1 cellular context compared by ENCODE assay signal in the genomic region with DNA sequence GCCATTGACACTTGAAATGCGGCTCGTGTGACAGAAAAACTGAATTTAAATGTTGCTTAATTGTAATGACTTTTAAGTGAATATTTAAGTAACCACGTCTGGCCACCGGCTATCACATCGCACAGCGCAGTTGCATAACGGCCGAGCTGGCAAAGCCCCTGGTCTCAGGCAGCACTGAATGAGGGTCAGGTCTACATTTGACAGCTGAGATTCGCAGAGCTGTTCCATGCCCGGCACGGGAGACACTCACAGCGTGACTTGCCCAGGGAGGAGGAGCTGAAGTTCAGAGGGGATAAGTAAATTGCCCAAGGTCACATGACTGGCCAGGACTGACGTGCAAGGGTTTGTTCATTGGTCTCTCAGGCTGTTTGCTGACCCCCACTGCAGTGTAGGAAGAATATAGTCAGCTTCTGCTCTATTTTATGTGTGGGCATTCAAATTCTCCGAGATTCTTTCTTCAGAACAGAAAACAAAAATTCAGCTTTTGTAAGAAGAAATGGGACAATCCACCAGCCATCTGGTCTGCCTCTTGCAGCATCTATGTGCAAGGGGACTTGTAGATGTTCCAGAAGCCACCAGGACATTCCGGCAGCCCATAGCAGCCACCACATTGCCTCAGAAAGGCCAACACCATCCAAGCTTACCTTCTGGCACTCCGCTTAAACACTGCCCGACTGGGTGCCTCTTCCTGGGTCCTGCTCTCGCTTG.
TF ChIP-seq lines count a peak whose summit lies in the region.

No MANE protein-coding gene starts in this region.

TF ChIP-seq in H1, 55 proteins besides CTCF, POLR2A, EP300 and RAD21 (continued from another document):
- TF ChIP-seq RBBP5 (IDR thresholded peaks at IDR 0.05; ENCODE audit: borderline replicate concordance, low read depth, low read length): no peak
- TF ChIP-seq CBX8 (IDR thresholded peaks at IDR 0.05; ENCODE audit: borderline replicate concordance, low read depth, low read length): no peak
- TF ChIP-seq, protein P1, sequence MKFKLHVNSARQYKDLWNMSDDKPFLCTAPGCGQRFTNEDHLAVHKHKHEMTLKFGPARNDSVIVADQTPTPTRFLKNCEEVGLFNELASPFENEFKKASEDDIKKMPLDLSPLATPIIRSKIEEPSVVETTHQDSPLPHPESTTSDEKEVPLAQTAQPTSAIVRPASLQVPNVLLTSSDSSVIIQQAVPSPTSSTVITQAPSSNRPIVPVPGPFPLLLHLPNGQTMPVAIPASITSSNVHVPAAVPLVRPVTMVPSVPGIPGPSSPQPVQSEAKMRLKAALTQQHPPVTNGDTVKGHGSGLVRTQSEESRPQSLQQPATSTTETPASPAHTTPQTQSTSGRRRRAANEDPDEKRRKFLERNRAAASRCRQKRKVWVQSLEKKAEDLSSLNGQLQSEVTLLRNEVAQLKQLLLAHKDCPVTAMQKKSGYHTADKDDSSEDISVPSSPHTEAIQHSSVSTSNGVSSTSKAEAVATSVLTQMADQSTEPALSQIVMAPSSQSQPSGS (IDR thresholded peaks at IDR 0.05; ENCODE audit: low read length): no peak
- no peak for TF ChIP-seq SAP30 (IDR thresholded peaks at IDR 0.05; ENCODE audit: insufficient read depth, insufficient replicate concordance, low read length)
- TF ChIP-seq, protein P2, sequence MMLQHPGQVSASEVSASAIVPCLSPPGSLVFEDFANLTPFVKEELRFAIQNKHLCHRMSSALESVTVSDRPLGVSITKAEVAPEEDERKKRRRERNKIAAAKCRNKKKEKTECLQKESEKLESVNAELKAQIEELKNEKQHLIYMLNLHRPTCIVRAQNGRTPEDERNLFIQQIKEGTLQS (IDR thresholded peaks at IDR 0.05; ENCODE audit: insufficient read depth, low read depth, low read length): no peak
- TF ChIP-seq, protein P3, sequence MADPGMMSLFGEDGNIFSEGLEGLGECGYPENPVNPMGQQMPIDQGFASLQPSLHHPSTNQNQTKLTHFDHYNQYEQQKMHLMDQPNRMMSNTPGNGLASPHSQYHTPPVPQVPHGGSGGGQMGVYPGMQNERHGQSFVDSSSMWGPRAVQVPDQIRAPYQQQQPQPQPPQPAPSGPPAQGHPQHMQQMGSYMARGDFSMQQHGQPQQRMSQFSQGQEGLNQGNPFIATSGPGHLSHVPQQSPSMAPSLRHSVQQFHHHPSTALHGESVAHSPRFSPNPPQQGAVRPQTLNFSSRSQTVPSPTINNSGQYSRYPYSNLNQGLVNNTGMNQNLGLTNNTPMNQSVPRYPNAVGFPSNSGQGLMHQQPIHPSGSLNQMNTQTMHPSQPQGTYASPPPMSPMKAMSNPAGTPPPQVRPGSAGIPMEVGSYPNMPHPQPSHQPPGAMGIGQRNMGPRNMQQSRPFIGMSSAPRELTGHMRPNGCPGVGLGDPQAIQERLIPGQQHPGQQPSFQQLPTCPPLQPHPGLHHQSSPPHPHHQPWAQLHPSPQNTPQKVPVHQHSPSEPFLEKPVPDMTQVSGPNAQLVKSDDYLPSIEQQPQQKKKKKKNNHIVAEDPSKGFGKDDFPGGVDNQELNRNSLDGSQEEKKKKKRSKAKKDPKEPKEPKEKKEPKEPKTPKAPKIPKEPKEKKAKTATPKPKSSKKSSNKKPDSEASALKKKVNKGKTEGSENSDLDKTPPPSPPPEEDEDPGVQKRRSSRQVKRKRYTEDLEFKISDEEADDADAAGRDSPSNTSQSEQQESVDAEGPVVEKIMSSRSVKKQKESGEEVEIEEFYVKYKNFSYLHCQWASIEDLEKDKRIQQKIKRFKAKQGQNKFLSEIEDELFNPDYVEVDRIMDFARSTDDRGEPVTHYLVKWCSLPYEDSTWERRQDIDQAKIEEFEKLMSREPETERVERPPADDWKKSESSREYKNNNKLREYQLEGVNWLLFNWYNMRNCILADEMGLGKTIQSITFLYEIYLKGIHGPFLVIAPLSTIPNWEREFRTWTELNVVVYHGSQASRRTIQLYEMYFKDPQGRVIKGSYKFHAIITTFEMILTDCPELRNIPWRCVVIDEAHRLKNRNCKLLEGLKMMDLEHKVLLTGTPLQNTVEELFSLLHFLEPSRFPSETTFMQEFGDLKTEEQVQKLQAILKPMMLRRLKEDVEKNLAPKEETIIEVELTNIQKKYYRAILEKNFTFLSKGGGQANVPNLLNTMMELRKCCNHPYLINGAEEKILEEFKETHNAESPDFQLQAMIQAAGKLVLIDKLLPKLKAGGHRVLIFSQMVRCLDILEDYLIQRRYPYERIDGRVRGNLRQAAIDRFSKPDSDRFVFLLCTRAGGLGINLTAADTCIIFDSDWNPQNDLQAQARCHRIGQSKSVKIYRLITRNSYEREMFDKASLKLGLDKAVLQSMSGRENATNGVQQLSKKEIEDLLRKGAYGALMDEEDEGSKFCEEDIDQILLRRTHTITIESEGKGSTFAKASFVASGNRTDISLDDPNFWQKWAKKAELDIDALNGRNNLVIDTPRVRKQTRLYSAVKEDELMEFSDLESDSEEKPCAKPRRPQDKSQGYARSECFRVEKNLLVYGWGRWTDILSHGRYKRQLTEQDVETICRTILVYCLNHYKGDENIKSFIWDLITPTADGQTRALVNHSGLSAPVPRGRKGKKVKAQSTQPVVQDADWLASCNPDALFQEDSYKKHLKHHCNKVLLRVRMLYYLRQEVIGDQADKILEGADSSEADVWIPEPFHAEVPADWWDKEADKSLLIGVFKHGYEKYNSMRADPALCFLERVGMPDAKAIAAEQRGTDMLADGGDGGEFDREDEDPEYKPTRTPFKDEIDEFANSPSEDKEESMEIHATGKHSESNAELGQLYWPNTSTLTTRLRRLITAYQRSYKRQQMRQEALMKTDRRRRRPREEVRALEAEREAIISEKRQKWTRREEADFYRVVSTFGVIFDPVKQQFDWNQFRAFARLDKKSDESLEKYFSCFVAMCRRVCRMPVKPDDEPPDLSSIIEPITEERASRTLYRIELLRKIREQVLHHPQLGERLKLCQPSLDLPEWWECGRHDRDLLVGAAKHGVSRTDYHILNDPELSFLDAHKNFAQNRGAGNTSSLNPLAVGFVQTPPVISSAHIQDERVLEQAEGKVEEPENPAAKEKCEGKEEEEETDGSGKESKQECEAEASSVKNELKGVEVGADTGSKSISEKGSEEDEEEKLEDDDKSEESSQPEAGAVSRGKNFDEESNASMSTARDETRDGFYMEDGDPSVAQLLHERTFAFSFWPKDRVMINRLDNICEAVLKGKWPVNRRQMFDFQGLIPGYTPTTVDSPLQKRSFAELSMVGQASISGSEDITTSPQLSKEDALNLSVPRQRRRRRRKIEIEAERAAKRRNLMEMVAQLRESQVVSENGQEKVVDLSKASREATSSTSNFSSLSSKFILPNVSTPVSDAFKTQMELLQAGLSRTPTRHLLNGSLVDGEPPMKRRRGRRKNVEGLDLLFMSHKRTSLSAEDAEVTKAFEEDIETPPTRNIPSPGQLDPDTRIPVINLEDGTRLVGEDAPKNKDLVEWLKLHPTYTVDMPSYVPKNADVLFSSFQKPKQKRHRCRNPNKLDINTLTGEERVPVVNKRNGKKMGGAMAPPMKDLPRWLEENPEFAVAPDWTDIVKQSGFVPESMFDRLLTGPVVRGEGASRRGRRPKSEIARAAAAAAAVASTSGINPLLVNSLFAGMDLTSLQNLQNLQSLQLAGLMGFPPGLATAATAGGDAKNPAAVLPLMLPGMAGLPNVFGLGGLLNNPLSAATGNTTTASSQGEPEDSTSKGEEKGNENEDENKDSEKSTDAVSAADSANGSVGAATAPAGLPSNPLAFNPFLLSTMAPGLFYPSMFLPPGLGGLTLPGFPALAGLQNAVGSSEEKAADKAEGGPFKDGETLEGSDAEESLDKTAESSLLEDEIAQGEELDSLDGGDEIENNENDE (IDR thresholded peaks at IDR 0.05; ENCODE audit: insufficient replicate concordance, low read length): no peak
- no peak for TF ChIP-seq YY1 (IDR thresholded peaks at IDR 0.05; ENCODE audit: low read depth, low read length)
- TF ChIP-seq SIX5 (IDR thresholded peaks at IDR 0.05; ENCODE audit: low read depth, low read length): no peak
- no peak for TF ChIP-seq TCF12 (IDR thresholded peaks at IDR 0.05; ENCODE audit: low read depth, low read length)
- TF ChIP-seq SRF (IDR thresholded peaks at IDR 0.05; ENCODE audit: low read depth, low read length): no peak
- TF ChIP-seq ASH2L (IDR thresholded peaks at IDR 0.05; ENCODE audit: low read length): no peak
- TF ChIP-seq KDM4A (IDR thresholded peaks at IDR 0.05; ENCODE audit: low read depth, low read length, severe bottlenecking): no peak
- no peak for TF ChIP-seq BRCA1 (IDR thresholded peaks at IDR 0.05; ENCODE audit: low read depth, low read length)
- TF ChIP-seq, protein P4, sequence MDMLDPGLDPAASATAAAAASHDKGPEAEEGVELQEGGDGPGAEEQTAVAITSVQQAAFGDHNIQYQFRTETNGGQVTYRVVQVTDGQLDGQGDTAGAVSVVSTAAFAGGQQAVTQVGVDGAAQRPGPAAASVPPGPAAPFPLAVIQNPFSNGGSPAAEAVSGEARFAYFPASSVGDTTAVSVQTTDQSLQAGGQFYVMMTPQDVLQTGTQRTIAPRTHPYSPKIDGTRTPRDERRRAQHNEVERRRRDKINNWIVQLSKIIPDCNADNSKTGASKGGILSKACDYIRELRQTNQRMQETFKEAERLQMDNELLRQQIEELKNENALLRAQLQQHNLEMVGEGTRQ (IDR thresholded peaks at IDR 0.05; ENCODE audit: low read length): no peak
